30 cellular contexts compared by ENCODE assay signal in the genomic region with DNA sequence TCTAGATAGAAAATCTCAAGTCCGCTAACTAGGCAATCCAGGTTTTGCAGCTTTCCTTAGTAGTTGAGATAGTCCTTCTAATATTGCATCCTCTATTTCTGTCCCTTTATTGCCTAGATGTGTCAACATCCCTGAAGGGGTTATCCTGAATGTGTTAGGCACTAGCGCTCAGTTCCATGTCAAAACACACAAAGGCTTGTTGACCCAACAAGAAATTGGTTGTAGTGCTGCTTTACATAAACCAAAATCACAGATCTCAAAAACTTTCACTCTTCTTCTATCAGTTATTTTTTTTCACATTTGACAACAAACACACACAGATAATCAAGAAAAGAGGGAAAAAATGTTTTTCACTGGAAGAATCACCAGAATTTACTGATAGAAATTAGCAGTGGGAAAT. TPM values are rescaled to one million over a fixed set of nuclear protein-coding genes. Genes with fewer than 3 reads are reported as not detected.
"Had no signal": no experiment of that assay in that cellular context is flagged by ENCODE, and none has a peak within 500 bp of the region (broad histone marks: within the 10 kb centered on the region; RNA-seq: fewer than 3 reads in every experiment).

No MANE protein-coding gene starts in this region.

- ATAC-seq: activated CD8-positive, alpha-beta memory T cell treated with anti-CD3 and anti-CD28 coated beads, Interleukin-2, amount 10 ng/mL, durations not matched to agents 7 days and 5 days; activated naive CD4-positive, alpha-beta T cell treated with anti-CD3 and anti-CD28 coated beads, Interleukin-2, amount 50 U/mL, for 72 hours; activated naive CD8-positive, alpha-beta T cell treated with anti-CD3 and anti-CD28 coated beads, Interleukin-2, amount 50 U/mL, for 24 hours; body of pancreas; PC-3; T-helper 17 cell had no signal

- FAIRE-seq: bronchial epithelial cell, RCC 7860, TTC549 had no signal

- H3K4me3 ChIP-seq: ascending aorta, body of pancreas, MG63 had no signal

- DNase-seq: activated B cell treated with CpG ODN at 0.5 μM for 24 hours; activated CD4-positive, alpha-beta T cell treated with anti-CD3 and anti-CD28 coated beads for 1 hour; activated CD4-positive, alpha-beta T cell treated with anti-CD3 and anti-CD28 coated beads, Interleukin-2, amount 10 ng/mL, durations not matched to agents 24 days and 14 days; activated CD4-positive, alpha-beta T cell treated with anti-CD3 and anti-CD28 coated beads, Interleukin-2, amount 50 U/mL, for 48 hours; activated CD8-positive, alpha-beta memory T cell treated with anti-CD3 and anti-CD28 coated beads, Interleukin-2, amount 10 ng/mL, durations not matched to agents 7 days and 5 days; activated effector memory CD4-positive, alpha-beta T cell treated with Interleukin-2 at 50 U/mL for 16 hours; activated naive CD4-positive, alpha-beta T cell treated with Interleukin-2 at 50 U/mL for 16 hours; activated naive CD8-positive, alpha-beta T cell treated with anti-CD3 and anti-CD28 coated beads, Interleukin-2, amount 50 U/mL, for 24 hours; activated T-cell treated with anti-CD3 and anti-CD28 coated beads, Interleukin-2, amount 50 U/mL, for 24 hours; amniotic stem cell; body of pancreas; MG63; MV-4-11; NCI-H1092 treated with DMSO at 0.1 percent for 48 hours; NCI-H1417 treated with DMSO at 0.1 percent for 48 hours; NCI-H1694; NCI-H2081; NCI-H2171; NCI-H2227 treated with DMSO at 0.1 percent for 48 hours; NCI-H524; NCI-H82; PC-3; SHP77; T-helper 17 cell; T-helper 9 cell had no signal

- H3K4me1 ChIP-seq: ascending aorta, body of pancreas had no signal

- H3K9me3 ChIP-seq: ascending aorta, body of pancreas, MG63 had no signal

- H3K36me3 ChIP-seq: ascending aorta, MG63 had no signal

- H3K27ac ChIP-seq: ascending aorta, body of pancreas had no signal

- H3K27me3 ChIP-seq: ascending aorta, body of pancreas had no signal

RNA-seq across cellular contexts. Expression of a gene that starts 51.4 kb away (rescaled TPM):
- total RNA-seq: activated B cell treated with CpG ODN at 0.5 μM for 24 hours; activated CD4-positive, alpha-beta T cell treated with anti-CD3 and anti-CD28 coated beads, Interleukin-2, amount 10 ng/mL, durations not matched to agents 24 days and 14 days; activated CD8-positive, alpha-beta memory T cell treated with anti-CD3 and anti-CD28 coated beads, Interleukin-2, amount 10 ng/mL, durations not matched to agents 7 days and 5 days; PC-3; T-helper 17 cell had no signal
